Comparison of ENCODE assay signal across 20 cellular contexts in the genomic region with DNA sequence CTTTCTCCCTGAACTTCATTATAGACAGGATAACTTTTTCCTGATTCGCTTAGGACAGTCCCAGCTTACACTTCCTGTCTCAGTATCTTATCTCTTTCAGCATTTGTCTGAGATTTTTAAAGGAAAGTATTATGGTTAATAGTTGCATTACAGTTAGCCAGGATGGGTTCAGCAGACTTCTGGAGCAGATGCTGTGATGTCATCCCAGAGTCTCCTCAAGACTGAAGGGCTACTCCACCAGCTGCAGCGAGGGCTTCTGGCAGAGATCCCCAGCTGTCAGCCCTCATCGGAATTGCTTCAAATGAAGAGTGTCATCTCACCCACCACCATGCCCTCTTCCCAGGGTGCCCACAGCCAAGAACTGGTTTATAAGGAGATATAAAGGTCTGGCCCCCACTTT.
DNase-seq lines count a peak whose midpoint lies in the region; ATAC-seq and TF ChIP-seq lines count a peak whose summit lies in the region.
"Had no signal": no experiment of that assay in that cellular context is flagged by ENCODE, and none has a peak within 500 bp of the region (broad histone marks: within the 10 kb centered on the region; RNA-seq: fewer than 3 reads in every experiment).

No MANE protein-coding gene starts in this region.

- peak overlapping the region; percentile 76 for H3K4me2 ChIP-seq in skeletal muscle satellite cell (ENCODE audit: low read length)
- H3K4me2 ChIP-seq: BLaER1 had no signal

- CTCF ChIA-PET in CD4-positive, alpha-beta T cell (lab: Charles Lee): no interaction called here

- no peaks in the 10 kb centered on the region for H3K36me3 Mint-ChIP-seq in activated CD4-positive, alpha-beta T cell treated with anti-CD3 and anti-CD28 coated beads, Interleukin-2, amount 10 ng/mL, durations not matched to agents 24 days and 14 days (ENCODE audit: low read depth)
- H3K36me3 Mint-ChIP-seq in endothelial cell (ENCODE audit: low read depth, unreplicated experiment) (no peaks in the 10 kb centered on the region), immature natural killer cell (no peaks in the 10 kb centered on the region)
- no peaks in the 10 kb centered on the region for H3K36me3 Mint-ChIP-seq in CD4-positive, alpha-beta T cell (ENCODE audit: low read depth)
- H3K36me3 Mint-ChIP-seq: naive thymus-derived CD4-positive, alpha-beta T cell had no signal

- H3K4me1 Mint-ChIP-seq in activated CD4-positive, alpha-beta T cell treated with anti-CD3 and anti-CD28 coated beads, Interleukin-2, amount 10 ng/mL, durations not matched to agents 24 days and 14 days: no peaks in the 10 kb centered on the region
- peaks cover 10% of the 10 kb centered on the region for H3K4me1 Mint-ChIP-seq in endothelial cell (ENCODE audit: unreplicated experiment)
- no peaks in the 10 kb centered on the region for H3K4me1 Mint-ChIP-seq in immature natural killer cell
- no peaks in the 10 kb centered on the region for H3K4me1 Mint-ChIP-seq in CD4-positive, alpha-beta T cell (ENCODE audit: low read depth)
- H3K4me1 Mint-ChIP-seq: activated CD4-positive, alpha-beta T cell treated with anti-CD3 and anti-CD28 coated beads for 36 hours; naive thymus-derived CD4-positive, alpha-beta T cell had no signal

- H3K27me3 ChIP-seq in skeletal muscle satellite cell (ENCODE audit: control insufficient read depth, insufficient read depth, low read length): no peaks in the 10 kb centered on the region
- no peaks in the 10 kb centered on the region for H3K27me3 ChIP-seq in CD4-positive, alpha-beta T cell (ENCODE audit: control insufficient read depth, insufficient read depth, low read length)
- H3K27me3 ChIP-seq: adrenal gland, BLaER1, breast epithelium, Peyer's patch had no signal

- ATAC-seq in CD4-positive, alpha-beta T cell (ENCODE audit: poor library complexity): no peak
- ATAC-seq: activated CD4-positive, alpha-beta T cell treated with anti-CD3 and anti-CD28 coated beads for 36 hours; activated T-cell treated with anti-CD3 and anti-CD28 coated beads, Interleukin-2, amount 50 U/mL, for 4 hours; naive thymus-derived CD4-positive, alpha-beta T cell had no signal

- TF ChIP-seq CTCF in endothelial cell (IDR thresholded peaks at IDR 0.05; ENCODE audit: unreplicated experiment): no peak
- no peak for TF ChIP-seq CTCF in CD4-positive, alpha-beta T cell (IDR thresholded peaks at IDR 0.05)

- H3K4me3 ChIP-seq in skeletal muscle satellite cell (ENCODE audit: low read length): no peak overlapping the region
- H3K4me3 ChIP-seq: adrenal gland, BLaER1, breast epithelium, Peyer's patch had no signal

- peak overlapping the region; percentile 34 for H3K9ac ChIP-seq in skeletal muscle satellite cell (ENCODE audit: low read depth, low read length)
- H3K9ac ChIP-seq: BLaER1 had no signal

- H3K9me3 Mint-ChIP-seq in activated CD4-positive, alpha-beta T cell treated with anti-CD3 and anti-CD28 coated beads, Interleukin-2, amount 10 ng/mL, durations not matched to agents 24 days and 14 days: no peaks in the 10 kb centered on the region
- H3K9me3 Mint-ChIP-seq in endothelial cell (ENCODE audit: unreplicated experiment) (no peaks in the 10 kb centered on the region), immature natural killer cell (no peaks in the 10 kb centered on the region)
- H3K9me3 Mint-ChIP-seq in CD4-positive, alpha-beta T cell: no peaks in the 10 kb centered on the region
- H3K9me3 Mint-ChIP-seq: activated T-cell treated with anti-CD3 and anti-CD28 coated beads, Interleukin-2, amount 50 U/mL, for 4 hours; T-helper 1 cell treated with Interleukin-12 subunit alpha and Interleukin-12 subunit beta and Interleukin-4 antibody, amounts not matched to agents 30 μg/mL and 1 μg/mL, for 36 hours had no signal

- peaks cover 3% of the 10 kb centered on the region for H3K27me3 Mint-ChIP-seq in activated CD4-positive, alpha-beta T cell treated with anti-CD3 and anti-CD28 coated beads, Interleukin-2, amount 10 ng/mL, durations not matched to agents 24 days and 14 days
- H3K27me3 Mint-ChIP-seq in endothelial cell (ENCODE audit: unreplicated experiment): peaks cover 3% of the 10 kb centered on the region
- H3K27me3 Mint-ChIP-seq in immature natural killer cell (ENCODE audit: low read depth in 3 of 3): peaks cover 0 to 6% (median 0%) of the 10 kb centered on the region in 3 donors
- H3K27me3 Mint-ChIP-seq in CD4-positive, alpha-beta T cell: peaks cover 9% of the 10 kb centered on the region

- POLR2A ChIA-PET in CD4-positive, alpha-beta T cell (lab: Charles Lee): no interaction called here

- H3K9me3 ChIP-seq in skeletal muscle satellite cell (replicated peaks; ENCODE audit: low read length): no peaks in the 10 kb centered on the region
- no peaks in the 10 kb centered on the region for H3K9me3 ChIP-seq in CD4-positive, alpha-beta T cell (ENCODE audit: control insufficient read depth, low read length)
- H3K9me3 ChIP-seq: adrenal gland, BLaER1, breast epithelium, Peyer's patch had no signal

- H3K4me3 Mint-ChIP-seq in activated CD4-positive, alpha-beta T cell treated with anti-CD3 and anti-CD28 coated beads, Interleukin-2, amount 10 ng/mL, durations not matched to agents 24 days and 14 days: no peak overlapping the region
- H3K4me3 Mint-ChIP-seq in endothelial cell (ENCODE audit: unreplicated experiment) (no peak overlapping the region), immature natural killer cell (no peak overlapping the region)
- no peak overlapping the region for H3K4me3 Mint-ChIP-seq in CD4-positive, alpha-beta T cell
- H3K4me3 Mint-ChIP-seq: activated CD4-positive, alpha-beta T cell treated with anti-CD3 and anti-CD28 coated beads for 36 hours; activated T-cell treated with anti-CD3 and anti-CD28 coated beads, Interleukin-2, amount 50 U/mL, for 4 hours; naive thymus-derived CD4-positive, alpha-beta T cell; T-helper 1 cell treated with Interleukin-12 subunit alpha and Interleukin-12 subunit beta and Interleukin-4 antibody, amounts not matched to agents 30 μg/mL and 1 μg/mL, for 36 hours had no signal

- peak; percentile 49 for DNase-seq in activated CD4-positive, alpha-beta T cell treated with anti-CD3 and anti-CD28 coated beads, Interleukin-2, amount 10 ng/mL, durations not matched to agents 24 days and 14 days
- no peak for DNase-seq in activated CD4-positive, alpha-beta T cell treated with anti-CD3 and anti-CD28 coated beads for 48 hours
- peak; percentile 71 for DNase-seq in NCI-H524 treated with DMSO at 0.1 percent for 48 hours (lab: John Stamatoyannopoulos, UW)
- DNase-seq in endothelial cell (ENCODE audit: low spot score): no peak
- DNase-seq in stimulated activated naive CD4-positive, alpha-beta T cell treated with Interleukin-2 at 50 U/mL for 16 hours (lab: John Stamatoyannopoulos, UW): no peak
- DNase-seq in immature natural killer cell: no peak
- DNase-seq in CD4-positive, alpha-beta T cell: no peak
- DNase-seq: activated CD4-positive, alpha-beta T cell treated with anti-CD3 and anti-CD28 coated beads for 36 hours; activated T-cell treated with anti-CD3 and anti-CD28 coated beads, Interleukin-2, amount 50 U/mL, for 4 hours; Calu3; dermis blood vessel endothelial cell; naive thymus-derived CD4-positive, alpha-beta T cell; NCI-H2081; Peyer's patch; SIG-M5 had no signal

- peaks cover 9% of the 10 kb centered on the region for H3K4me1 ChIP-seq in skeletal muscle satellite cell (ENCODE audit: control insufficient read depth, insufficient read depth, low read length)
- H3K4me1 ChIP-seq: adrenal gland, BLaER1, breast epithelium, Peyer's patch had no signal

- H3K27ac ChIP-seq in CD4-positive, alpha-beta T cell (ENCODE audit: low read depth, low read length): no peak overlapping the region
- H3K27ac ChIP-seq: adrenal gland, BLaER1, breast epithelium, Peyer's patch had no signal

- H3K27ac Mint-ChIP-seq in activated CD4-positive, alpha-beta T cell treated with anti-CD3 and anti-CD28 coated beads, Interleukin-2, amount 10 ng/mL, durations not matched to agents 24 days and 14 days: no peak overlapping the region
- peak overlapping the region; percentile 1 for H3K27ac Mint-ChIP-seq in endothelial cell (ENCODE audit: unreplicated experiment)
- no peak overlapping the region for H3K27ac Mint-ChIP-seq in immature natural killer cell
- H3K27ac Mint-ChIP-seq in CD4-positive, alpha-beta T cell: no peak overlapping the region
- H3K27ac Mint-ChIP-seq: activated CD4-positive, alpha-beta T cell treated with anti-CD3 and anti-CD28 coated beads for 36 hours; naive thymus-derived CD4-positive, alpha-beta T cell; T-helper 1 cell treated with Interleukin-12 subunit alpha and Interleukin-12 subunit beta and Interleukin-4 antibody, amounts not matched to agents 30 μg/mL and 1 μg/mL, for 36 hours had no signal

- no peaks in the 10 kb centered on the region for H3K36me3 ChIP-seq in skeletal muscle satellite cell (ENCODE audit: insufficient read depth, low read length)
- H3K36me3 ChIP-seq: adrenal gland, BLaER1, breast epithelium, Peyer's patch had no signal

- intact Hi-C loops in activated CD4-positive, alpha-beta T cell treated with anti-CD3 and anti-CD28 coated beads, Interleukin-2, amount 10 ng/mL, durations not matched to agents 24 days and 14 days (cut with micrococcal nuclease): no loop called here
- intact Hi-C loops in CD4-positive, alpha-beta T cell (cut with DNase I, micrococcal nuclease): no loop called here

Comparison
In these comparisons a context has a peak if more than half of its experiments do, and no peak if none do; other contexts are left out.
1. DNase-seq: peak in activated CD4-positive, alpha-beta T cell treated with anti-CD3 and anti-CD28 coated beads, Interleukin-2, amount 10 ng/mL, durations not matched to agents 24 days and 14 days (single experiment) and NCI-H524 treated with DMSO at 0.1 percent for 48 hours (single experiment); none in activated CD4-positive, alpha-beta T cell treated with anti-CD3 and anti-CD28 coated beads for 48 hours (single experiment), endothelial cell (single experiment), stimulated activated naive CD4-positive, alpha-beta T cell treated with Interleukin-2 at 50 U/mL for 16 hours (single experiment), immature natural killer cell (0 of 3) and CD4-positive, alpha-beta T cell (0 of 10).